Comparison of ENCODE assay signal across 9 cellular contexts in the genomic region with DNA sequence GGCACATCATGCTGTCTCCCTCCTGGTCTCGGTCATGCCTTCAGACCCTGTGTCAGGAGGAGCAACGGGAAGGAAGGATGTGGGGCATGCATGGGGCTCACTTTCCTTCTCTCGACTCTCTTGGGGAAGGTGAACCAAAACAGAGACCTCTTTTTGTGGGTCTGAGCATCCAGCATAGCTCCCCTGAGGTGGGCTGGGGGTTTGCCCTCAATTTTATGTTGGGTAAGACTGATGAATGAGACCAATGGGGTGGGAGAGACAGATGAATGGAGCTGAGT. TPM values are rescaled to one million over a fixed set of nuclear protein-coding genes. Genes with fewer than 3 reads are reported as not detected.
DNase-seq lines count a peak whose midpoint lies in the region; ATAC-seq, FAIRE-seq and TF ChIP-seq lines count a peak whose summit lies in the region.
"Had no signal": no experiment of that assay in that cellular context is flagged by ENCODE, and none has a peak within 500 bp of the region (broad histone marks: within the 10 kb centered on the region; RNA-seq: fewer than 3 reads in every experiment).

No MANE protein-coding gene starts in this region.

- no peaks in the 10 kb centered on the region for H3K9me3 ChIP-seq in Peyer's patch
- no peaks in the 10 kb centered on the region for H3K9me3 ChIP-seq in vagina

- TF ChIP-seq CTCF in Peyer's patch (IDR thresholded peaks at IDR 0.05) (no peak), vagina (IDR thresholded peaks at IDR 0.05) (no peak)

- peak; percentile 81 for FAIRE-seq in GM12892 (lab: Jason Lieb, UNC)
- FAIRE-seq: endometrium had no signal

- H3K27ac ChIP-seq in Peyer's patch (peak overlapping the region; percentile 84 to 96 (median 90)), layer of hippocampus (ENCODE audit: low read depth, low read length) (peak overlapping the region; percentile 62), vagina (peak overlapping the region; percentile 71)

- TF ChIP-seq POLR2A in GM12892 (IDR thresholded peaks at IDR 0.05; ENCODE audit: low read depth, low read length) = no peak
- no peak for TF ChIP-seq POLR2A in Peyer's patch (IDR thresholded peaks at IDR 0.05)
- no peak for TF ChIP-seq POLR2A in vagina (IDR thresholded peaks at IDR 0.05)

- peaks cover 0 to 6% (median 2%) of the 10 kb centered on the region in 4 donors for H3K4me1 ChIP-seq in Peyer's patch
- H3K4me1 ChIP-seq in vagina = peaks cover 11% of the 10 kb centered on the region

- H3K27me3 ChIP-seq in Peyer's patch (no peaks in the 10 kb centered on the region), layer of hippocampus (ENCODE audit: control insufficient read depth, insufficient read depth, low read length) (no peaks in the 10 kb centered on the region), vagina (no peaks in the 10 kb centered on the region)

- H3K36me3 ChIP-seq in Peyer's patch (no peaks in the 10 kb centered on the region), vagina (no peaks in the 10 kb centered on the region)

- no peak for DNase-seq in GM12892 (ENCODE audit: insufficient read length)
- DNase-seq in Peyer's patch = peak in 1 of 3 donors; percentile 28
- DNase-seq in vagina (ENCODE audit: extremely low spot score in 2 of 2) = no peak
- no peak for DNase-seq in MV-4-11 (lab: John Stamatoyannopoulos, UW)
- no peak for DNase-seq in NCI-H1092 (lab: John Stamatoyannopoulos, UW)
- no peak for DNase-seq in NCI-H2029 (lab: John Stamatoyannopoulos, UW)

- intact Hi-C loops in vagina (cut with DNase I) = no loop called here

- peak; percentile 22 for ATAC-seq in GM21825 (IDR thresholded peaks at IDR 0.05; ENCODE audit: unreplicated experiment)

- H3K4me3 ChIP-seq in Peyer's patch (peak overlapping the region; percentile 51 to 65 (median 56)), vagina (peak overlapping the region; percentile 39 to 44)

RNA-seq across cellular contexts. Expression of gene ACSL5, which starts 2.6 kb away (rescaled TPM):
- polyA plus RNA-seq in GM12892 (2012; ENCODE audit: missing spikeins) = 37.9 TPM
- total RNA-seq in Peyer's patch (1,000 to 10,000 TPM in 1 of 4 donors, 100 to 1,000 TPM in 3; 133 to 1,137 (median 595) TPM), vagina (8.3 TPM)

Comparison
In these comparisons a context has a peak if more than half of its experiments do, and no peak if none do; other contexts are left out.
1. RNA of gene ACSL5, which starts 2.6 kb away (total RNA-seq): 133 to 1,137 TPM in Peyer's patch; 8.3 TPM in vagina (single experiment); every median in the first group is over 10 times any median in the second.
2. Peak in every context shown above with its lines, with median percentiles within 50 percentile points of each other: H3K27ac ChIP-seq.